In the genomic region with DNA sequence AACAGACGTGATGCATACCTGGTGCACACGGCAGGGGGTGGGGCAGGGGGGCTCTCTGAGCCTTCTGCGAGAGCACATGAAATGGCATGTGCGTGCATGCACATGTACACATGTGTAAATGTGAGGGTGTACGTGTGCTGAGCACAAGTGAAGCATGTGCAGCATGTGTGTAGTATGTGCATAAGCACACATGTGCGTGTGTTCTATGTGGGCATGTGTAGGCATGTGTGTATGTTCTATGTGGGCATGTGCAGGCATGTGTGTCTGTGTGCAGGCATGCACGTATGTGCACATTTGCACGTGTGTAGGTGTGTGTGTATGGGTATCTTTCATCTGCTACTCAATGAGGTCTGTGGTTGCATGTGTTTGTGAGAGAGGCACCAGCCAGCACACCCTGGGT, we compare ENCODE assay signal across 19 cellular contexts.
A peak's percentile ranks its signal among the peaks of the same experiment; 100 is the strongest.
DNase-seq lines count a peak whose midpoint lies in the region; FAIRE-seq and TF ChIP-seq lines count a peak whose summit lies in the region.
"Had no signal": no experiment of that assay in that cellular context is flagged by ENCODE, and none has a peak within 500 bp of the region (broad histone marks: within the 10 kb centered on the region; RNA-seq: fewer than 3 reads in every experiment).

No MANE protein-coding gene starts in this region.

- no peak overlapping the region for H3K4me3 Mint-ChIP-seq in H9
- H3K4me3 Mint-ChIP-seq: CD4-positive, CD25-positive, alpha-beta regulatory T cell; HFFc6 had no signal

- 88% methylated on average over 8 of the region's 8 CpGs for WGBS in mesenchymal stem cell
- no CpG with 5 or more reads among the region's 8 CpGs for WGBS in H9 (ENCODE audit: extremely low coverage, insufficient read length, low lambda C conversion rate)

- H3K4me1 ChIP-seq in mesenchymal stem cell (ENCODE audit: control insufficient read depth, insufficient read depth, low read depth, low read length), result peaks cover 2% of the 10 kb centered on the region
- H3K4me1 ChIP-seq in osteoblast (ENCODE audit: insufficient read depth, low read length), result no peaks in the 10 kb centered on the region
- H3K4me1 ChIP-seq in H9 (ENCODE audit: insufficient read depth, low read length), result peaks cover 3% of the 10 kb centered on the region; the same call in 1 of the 2 replicates
- H3K4me1 ChIP-seq: BE2C had no signal

- H3T11ph ChIP-seq in H9 (ENCODE audit: low read length), result no peak overlapping the region

- FAIRE-seq in bronchial epithelial cell (lab: Jason Lieb, UNC), result peak; percentile 82
- FAIRE-seq: A204.1, GM12892, GM18507, H54 had no signal

- H4K8ac ChIP-seq in mesenchymal stem cell (ENCODE audit: low read length), result no peak overlapping the region
- no peak overlapping the region for H4K8ac ChIP-seq in H9 (replicated peaks; ENCODE audit: insufficient read length, low read depth, low read length)

- H3K27ac ChIP-seq in mesenchymal stem cell (ENCODE audit: low read length, poor library complexity, severe bottlenecking) (no peak overlapping the region), osteoblast (ENCODE audit: low read depth, low read length) (no peak overlapping the region), H9 (ENCODE audit: insufficient read length, low read depth, low read length) (no peak overlapping the region)
- H3K27ac ChIP-seq: GM23248 had no signal

- H3K4ac ChIP-seq in mesenchymal stem cell (ENCODE audit: low read depth in 1 of 2, low read length in 2 of 2) (no peak overlapping the region), H9 (ENCODE audit: low read depth, low read length) (no peak overlapping the region)

- peak overlapping the region in 1 of 3 experiments; percentile 68; a peak in 3 of 7 replicates for H3K27ac Mint-ChIP-seq in H9
- H3K27ac Mint-ChIP-seq: CD4-positive, CD25-positive, alpha-beta regulatory T cell; HFFc6 had no signal

- no peak overlapping the region for H3K9ac ChIP-seq in mesenchymal stem cell (ENCODE audit: low read length)
- H3K9ac ChIP-seq in H9 (ENCODE audit: extremely low read depth, insufficient read length, low read length), result no peak overlapping the region
- H3K9ac ChIP-seq: GM23248 had no signal

- H3K27me3 Mint-ChIP-seq in H9 (ENCODE audit: low read depth), result peaks cover 2% of the 10 kb centered on the region
- H3K27me3 Mint-ChIP-seq: CD4-positive, CD25-positive, alpha-beta regulatory T cell had no signal

- H2AK5ac ChIP-seq in mesenchymal stem cell (ENCODE audit: low read length, severe bottlenecking) (no peak overlapping the region), H9 (ENCODE audit: insufficient read length, low read length) (no peak overlapping the region)

- H3K4me2 ChIP-seq in mesenchymal stem cell (ENCODE audit: low read length, poor library complexity, severe bottlenecking) (no peak overlapping the region), osteoblast (ENCODE audit: insufficient read depth, low read length) (no peak overlapping the region), H9 (ENCODE audit: insufficient read depth, insufficient read length, low read length) (no peak overlapping the region)

- no peak overlapping the region for H2BK120ac ChIP-seq in mesenchymal stem cell (ENCODE audit: low read depth, low read length)
- H2BK120ac ChIP-seq in H9 (ENCODE audit: low read depth, low read length, poor library complexity, severe bottlenecking), result no peak overlapping the region

- TF ChIP-seq CTCF in bronchial epithelial cell (IDR thresholded peaks at IDR 0.05; ENCODE audit: insufficient read depth, low read length, severe bottlenecking), result no peak
- TF ChIP-seq CTCF in osteoblast (IDR thresholded peaks at IDR 0.05; ENCODE audit: extremely low read depth, low read depth, low read length), result no peak
- TF ChIP-seq CTCF in H9 (conservative IDR thresholded peaks at IDR 0.05), result no peak

- no peak overlapping the region for H3K56ac ChIP-seq in H9 (ENCODE audit: insufficient read length, low read depth, low read length)

- H4K91ac ChIP-seq in mesenchymal stem cell (ENCODE audit: low read length) (peak overlapping the region; percentile 21), H9 (ENCODE audit: insufficient read length, low read depth, low read length) (no peak overlapping the region)

- H3K9me3 ChIP-seq in mesenchymal stem cell (ENCODE audit: control insufficient read depth, low read length) (peaks cover 6% of the 10 kb centered on the region), osteoblast (ENCODE audit: low read depth, low read length) (no peaks in the 10 kb centered on the region), H9 (ENCODE audit: control insufficient read depth, low read depth, low read length) (no peaks in the 10 kb centered on the region)
- H3K9me3 ChIP-seq: BE2C had no signal

- H4K5ac ChIP-seq in H9 (ENCODE audit: insufficient read length, low read depth, low read length), result no peak overlapping the region

- H2BK20ac ChIP-seq in H9 (ENCODE audit: low read depth, low read length, poor library complexity, severe bottlenecking), result no peak overlapping the region

- H2BK12ac ChIP-seq in mesenchymal stem cell (ENCODE audit: low read length in 2 of 2), result no peak overlapping the region
- no peak overlapping the region for H2BK12ac ChIP-seq in H9 (ENCODE audit: insufficient read length, low read depth, low read length)

- H2BK5ac ChIP-seq in mesenchymal stem cell (ENCODE audit: low read depth, low read length, poor library complexity, severe bottlenecking) (no peak overlapping the region), H9 (ENCODE audit: insufficient read length, low read length) (no peak overlapping the region)

- H3K36me3 Mint-ChIP-seq in H9 (ENCODE audit: insufficient read depth in 1 of 3, low read depth in 3 of 3), result peaks cover 7 to 23% (median 13%) of the 10 kb centered on the region in 3 experiments
- H3K36me3 Mint-ChIP-seq: CD4-positive, CD25-positive, alpha-beta regulatory T cell had no signal

- no peaks in the 10 kb centered on the region for H3K27me3 ChIP-seq in bronchial epithelial cell (ENCODE audit: control insufficient read depth, insufficient read depth, low read length)
- no peaks in the 10 kb centered on the region for H3K27me3 ChIP-seq in mesenchymal stem cell (ENCODE audit: control insufficient read depth in 1 of 2, insufficient read depth in 1 of 2, low read length in 2 of 2)
- H3K27me3 ChIP-seq in osteoblast (ENCODE audit: insufficient read depth, low read length), result no peaks in the 10 kb centered on the region
- H3K27me3 ChIP-seq in H9 (ENCODE audit: insufficient read depth, low read length), result no peaks in the 10 kb centered on the region
- H3K27me3 ChIP-seq: BE2C had no signal

- H3K36me3 ChIP-seq in bronchial epithelial cell (ENCODE audit: control insufficient read depth, insufficient read depth, low read length) (no peaks in the 10 kb centered on the region), mesenchymal stem cell (ENCODE audit: control insufficient read depth in 1 of 2, insufficient read depth in 2 of 2, low read depth in 1 of 2, low read length in 2 of 2) (peaks cover 0 to 5% of the 10 kb centered on the region in 2 experiments), osteoblast (ENCODE audit: insufficient read depth, low read length) (no peaks in the 10 kb centered on the region)
- H3K36me3 ChIP-seq: BE2C had no signal

- H3K23me2 ChIP-seq in H9 (ENCODE audit: insufficient read length, low read depth, low read length, poor library complexity, severe bottlenecking), result no peaks in the 10 kb centered on the region

- no peak for DNase-seq in bronchial epithelial cell (ENCODE audit: low read depth)
- DNase-seq in mesenchymal stem cell, result no peak
- DNase-seq in osteoblast (ENCODE audit: insufficient read length, low spot score, missing footprints), result peak; percentile 14
- no peak for DNase-seq in NOMO-1 treated with DMSO at 0.1 percent for 48 hours (lab: John Stamatoyannopoulos, UW; ENCODE audit: unreplicated experiment)
- no peak for DNase-seq in NCI-H2029 treated with DMSO at 0.1 percent for 48 hours (lab: John Stamatoyannopoulos, UW)
- DNase-seq in H9, result no peak
- no peak for DNase-seq in retina
- DNase-seq: ACHN; BE2C; CD4-positive, CD25-positive, alpha-beta regulatory T cell; DMS153; DMS79; GDM1; GM23248; HFFc6 had no signal

- H3K14ac ChIP-seq in mesenchymal stem cell (ENCODE audit: low read length in 2 of 2), result no peak overlapping the region
- H3K14ac ChIP-seq in H9 (ENCODE audit: insufficient read depth, low read length), result no peak overlapping the region

- H3K9me3 Mint-ChIP-seq in H9, result peaks cover 0 to 3% of the 10 kb centered on the region in 2 experiments; a peak in 3 of 5 replicates

- no peaks in the 10 kb centered on the region for H3K79me2 ChIP-seq in osteoblast (ENCODE audit: insufficient read depth, low read length)
- no peaks in the 10 kb centered on the region; the same call in 1 of the 2 replicates for H3K79me2 ChIP-seq in H9 (ENCODE audit: insufficient read depth, low read length)

- no peak overlapping the region for H3K18ac ChIP-seq in mesenchymal stem cell (ENCODE audit: low read depth in 1 of 2, low read length in 2 of 2)
- no peak overlapping the region for H3K18ac ChIP-seq in H9 (ENCODE audit: insufficient read length, low read depth, low read length)

- no peaks in the 10 kb centered on the region for H4K20me1 ChIP-seq in osteoblast (ENCODE audit: insufficient read depth, low read length)
- H4K20me1 ChIP-seq in H9 (ENCODE audit: control insufficient read depth, insufficient read depth, insufficient read length), result no peaks in the 10 kb centered on the region

- H3K4me3 ChIP-seq in bronchial epithelial cell (ENCODE audit: low read depth, low read length), result no peak overlapping the region
- H3K4me3 ChIP-seq in mesenchymal stem cell (ENCODE audit: insufficient read depth in 1 of 2, low read depth in 1 of 2, low read length in 2 of 2), result no peak overlapping the region
- no peak overlapping the region for H3K4me3 ChIP-seq in osteoblast (ENCODE audit: insufficient read depth, low read length)
- H3K4me3 ChIP-seq: GM23248 had no signal

- H2AFZ ChIP-seq in mesenchymal stem cell (ENCODE audit: low read depth, low read length) (no peak overlapping the region), osteoblast (ENCODE audit: low read length) (no peak overlapping the region), H9 (ENCODE audit: low read length) (no peak overlapping the region)
- H2AFZ ChIP-seq: GM23248 had no signal

- H2BK15ac ChIP-seq in mesenchymal stem cell (ENCODE audit: low read depth, poor library complexity, severe bottlenecking) (no peak overlapping the region), H9 (ENCODE audit: low read depth, low read length) (no peak overlapping the region)

- no peaks in the 10 kb centered on the region for H3K79me1 ChIP-seq in mesenchymal stem cell (replicated peaks; ENCODE audit: low read length, poor library complexity, severe bottlenecking)
- no peaks in the 10 kb centered on the region for H3K79me1 ChIP-seq in H9 (ENCODE audit: insufficient read depth, low read depth, low read length, poor library complexity, severe bottlenecking)

- peaks cover 9 to 11% of the 10 kb centered on the region in 2 experiments for H3K4me1 Mint-ChIP-seq in H9
- H3K4me1 Mint-ChIP-seq: CD4-positive, CD25-positive, alpha-beta regulatory T cell had no signal

- H3K23ac ChIP-seq in mesenchymal stem cell (ENCODE audit: low read length in 2 of 2) (no peak overlapping the region), H9 (ENCODE audit: insufficient read length, low read depth, low read length) (no peak overlapping the region)
